Comparison of ENCODE assay signal across 1 cellular context in genomic region chr15:33098082-33099058, GRCh38.
TF ChIP-seq lines count a peak whose summit lies in the region.

No MANE protein-coding gene starts in this region.

TF ChIP-seq in GM23338, 12 proteins besides CTCF, POLR2A, EP300 and RAD21 (continued from another document):
- TF ChIP-seq, protein P1, sequence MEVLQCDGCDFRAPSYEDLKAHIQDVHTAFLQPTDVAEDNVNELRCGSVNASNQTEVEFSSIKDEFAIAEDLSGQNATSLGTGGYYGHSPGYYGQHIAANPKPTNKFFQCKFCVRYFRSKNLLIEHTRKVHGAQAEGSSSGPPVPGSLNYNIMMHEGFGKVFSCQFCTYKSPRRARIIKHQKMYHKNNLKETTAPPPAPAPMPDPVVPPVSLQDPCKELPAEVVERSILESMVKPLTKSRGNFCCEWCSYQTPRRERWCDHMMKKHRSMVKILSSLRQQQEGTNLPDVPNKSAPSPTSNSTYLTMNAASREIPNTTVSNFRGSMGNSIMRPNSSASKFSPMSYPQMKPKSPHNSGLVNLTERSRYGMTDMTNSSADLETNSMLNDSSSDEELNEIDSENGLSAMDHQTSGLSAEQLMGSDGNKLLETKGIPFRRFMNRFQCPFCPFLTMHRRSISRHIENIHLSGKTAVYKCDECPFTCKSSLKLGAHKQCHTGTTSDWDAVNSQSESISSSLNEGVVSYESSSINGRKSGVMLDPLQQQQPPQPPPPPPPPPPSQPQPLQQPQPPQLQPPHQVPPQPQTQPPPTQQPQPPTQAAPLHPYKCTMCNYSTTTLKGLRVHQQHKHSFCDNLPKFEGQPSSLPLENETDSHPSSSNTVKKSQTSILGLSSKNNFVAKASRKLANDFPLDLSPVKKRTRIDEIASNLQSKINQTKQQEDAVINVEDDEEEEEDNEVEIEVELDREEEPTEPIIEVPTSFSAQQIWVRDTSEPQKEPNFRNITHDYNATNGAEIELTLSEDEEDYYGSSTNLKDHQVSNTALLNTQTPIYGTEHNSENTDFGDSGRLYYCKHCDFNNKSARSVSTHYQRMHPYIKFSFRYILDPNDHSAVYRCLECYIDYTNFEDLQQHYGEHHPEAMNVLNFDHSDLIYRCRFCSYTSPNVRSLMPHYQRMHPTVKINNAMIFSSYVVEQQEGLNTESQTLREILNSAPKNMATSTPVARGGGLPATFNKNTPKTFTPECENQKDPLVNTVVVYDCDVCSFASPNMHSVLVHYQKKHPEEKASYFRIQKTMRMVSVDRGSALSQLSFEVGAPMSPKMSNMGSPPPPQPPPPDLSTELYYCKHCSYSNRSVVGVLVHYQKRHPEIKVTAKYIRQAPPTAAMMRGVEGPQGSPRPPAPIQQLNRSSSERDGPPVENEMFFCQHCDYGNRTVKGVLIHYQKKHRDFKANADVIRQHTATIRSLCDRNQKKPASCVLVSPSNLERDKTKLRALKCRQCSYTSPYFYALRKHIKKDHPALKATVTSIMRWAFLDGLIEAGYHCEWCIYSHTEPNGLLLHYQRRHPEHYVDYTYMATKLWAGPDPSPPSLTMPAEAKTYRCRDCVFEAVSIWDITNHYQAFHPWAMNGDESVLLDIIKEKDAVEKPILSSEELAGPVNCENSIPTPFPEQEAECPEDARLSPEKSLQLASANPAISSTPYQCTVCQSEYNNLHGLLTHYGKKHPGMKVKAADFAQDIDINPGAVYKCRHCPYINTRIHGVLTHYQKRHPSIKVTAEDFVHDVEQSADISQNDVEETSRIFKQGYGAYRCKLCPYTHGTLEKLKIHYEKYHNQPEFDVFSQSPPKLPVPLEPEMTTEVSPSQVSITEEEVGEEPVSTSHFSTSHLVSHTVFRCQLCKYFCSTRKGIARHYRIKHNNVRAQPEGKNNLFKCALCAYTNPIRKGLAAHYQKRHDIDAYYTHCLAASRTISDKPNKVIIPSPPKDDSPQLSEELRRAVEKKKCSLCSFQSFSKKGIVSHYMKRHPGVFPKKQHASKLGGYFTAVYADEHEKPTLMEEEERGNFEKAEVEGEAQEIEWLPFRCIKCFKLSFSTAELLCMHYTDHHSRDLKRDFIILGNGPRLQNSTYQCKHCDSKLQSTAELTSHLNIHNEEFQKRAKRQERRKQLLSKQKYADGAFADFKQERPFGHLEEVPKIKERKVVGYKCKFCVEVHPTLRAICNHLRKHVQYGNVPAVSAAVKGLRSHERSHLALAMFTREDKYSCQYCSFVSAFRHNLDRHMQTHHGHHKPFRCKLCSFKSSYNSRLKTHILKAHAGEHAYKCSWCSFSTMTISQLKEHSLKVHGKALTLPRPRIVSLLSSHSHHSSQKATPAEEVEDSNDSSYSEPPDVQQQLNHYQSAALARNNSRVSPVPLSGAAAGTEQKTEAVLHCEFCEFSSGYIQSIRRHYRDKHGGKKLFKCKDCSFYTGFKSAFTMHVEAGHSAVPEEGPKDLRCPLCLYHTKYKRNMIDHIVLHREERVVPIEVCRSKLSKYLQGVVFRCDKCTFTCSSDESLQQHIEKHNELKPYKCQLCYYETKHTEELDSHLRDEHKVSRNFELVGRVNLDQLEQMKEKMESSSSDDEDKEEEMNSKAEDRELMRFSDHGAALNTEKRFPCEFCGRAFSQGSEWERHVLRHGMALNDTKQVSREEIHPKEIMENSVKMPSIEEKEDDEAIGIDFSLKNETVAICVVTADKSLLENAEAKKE (CRISPR knock-in tag; IDR thresholded peaks at IDR 0.05): no peak
- TF ChIP-seq POLR2AphosphoS5 (IDR thresholded peaks at IDR 0.05; ENCODE audit: low read depth): no peak
